Comparison of ENCODE assay signal across 17 cellular contexts in the genomic region with DNA sequence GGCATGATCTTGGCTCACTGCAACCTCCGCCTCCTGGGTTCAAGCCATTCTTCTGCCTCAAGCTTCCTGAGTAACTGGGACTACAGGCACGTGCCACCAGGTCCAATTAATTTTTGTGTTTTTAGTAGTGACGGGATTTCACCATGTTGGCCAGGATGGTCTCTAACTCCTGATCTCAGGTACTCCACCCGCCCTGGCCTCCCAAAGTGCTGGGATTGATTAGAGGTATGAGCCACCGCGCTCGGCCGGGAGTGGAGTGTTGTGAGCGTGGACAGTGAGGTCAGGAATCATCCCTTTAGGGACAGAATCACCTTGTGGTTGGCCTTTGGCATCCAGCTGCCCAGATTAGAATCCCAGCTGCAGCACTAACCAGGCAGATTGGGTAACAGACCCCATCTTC. TPM values are rescaled to one million over a fixed set of nuclear protein-coding genes. Genes with fewer than 3 reads are reported as not detected.
DNase-seq lines count a peak whose midpoint lies in the region; ATAC-seq and TF ChIP-seq lines count a peak whose summit lies in the region.
"Had no signal": no experiment of that assay in that cellular context is flagged by ENCODE, and none has a peak within 500 bp of the region (broad histone marks: within the 10 kb centered on the region; RNA-seq: fewer than 3 reads in every experiment).

No MANE protein-coding gene starts in this region.

- intact Hi-C loops in left ventricle myocardium inferior (cut with micrococcal nuclease) = no loop called here
- intact Hi-C loops in left ventricle myocardium superior (cut with micrococcal nuclease) = no loop called here
- intact Hi-C loops in sciatic nerve (cut with DNase I) = no loop called here
- intact Hi-C loops in uterus (cut with DNase I; ENCODE audit: low total_unique reads) = no loop called here
- intact Hi-C loops in activated naive CD4-positive, alpha-beta T cell treated with anti-CD3 and anti-CD28 coated beads for 36 hours (cut with micrococcal nuclease) = no loop called here

- H3K36me3 Mint-ChIP-seq in mesothelial cell of epicardium = peaks cover 20% of the 10 kb centered on the region
- peaks cover 1% of the 10 kb centered on the region for H3K36me3 Mint-ChIP-seq in activated naive CD4-positive, alpha-beta T cell treated with anti-CD3 and anti-CD28 coated beads for 36 hours (ENCODE audit: low read depth)

- DNase-seq in left ventricle myocardium inferior (no peak), left ventricle myocardium superior (no peak), RWPE1 (ENCODE audit: low spot score) (no peak), mesothelial cell of epicardium (ENCODE audit: low spot score in 2 of 2, unreplicated experiment in 2 of 2) (no peak), sciatic nerve (ENCODE audit: low spot score) (no peak), smooth muscle cell (lab: John Stamatoyannopoulos, UW; ENCODE audit: unreplicated experiment) (no peak), uterus (no peak)
- DNase-seq in activated naive CD4-positive, alpha-beta T cell treated with anti-CD3 and anti-CD28 coated beads for 36 hours = no peak
- DNase-seq: BE2C; CD4-positive, alpha-beta memory T cell; EL; GOT3; NCI-H1092 treated with DMSO at 0.1 percent for 48 hours; NCI-H146; NCI-H524 treated with DMSO at 0.1 percent for 48 hours; SHP77 treated with DMSO at 0.1 percent for 48 hours had no signal

- H3K9me3 Mint-ChIP-seq in mesothelial cell of epicardium = no peaks in the 10 kb centered on the region
- H3K9me3 Mint-ChIP-seq in activated naive CD4-positive, alpha-beta T cell treated with anti-CD3 and anti-CD28 coated beads for 36 hours = no peaks in the 10 kb centered on the region

- CTCF ChIA-PET in RWPE1 (lab: Yijun Ruan, JAX) = interaction anchor here (0.7 kb wide), 1 partner anchor 12 kb away, joined by 3 read pairs; no protein-coding TSS in a partner anchor
- CTCF ChIA-PET in activated naive CD4-positive, alpha-beta T cell treated with anti-CD3 and anti-CD28 coated beads for 36 hours (lab: Charles Lee) = interaction anchor here (0.6 kb wide), 1 partner anchor 21 kb away, joined by 3 read pairs; no protein-coding TSS in a partner anchor

- no peak overlapping the region for H3K4me2 ChIP-seq in smooth muscle cell

- 98% methylated on average over 9 of the region's 9 CpGs for WGBS in smooth muscle cell (ENCODE audit: low lambda C conversion rate)

- peak overlapping the region; percentile 9 for H3K27ac Mint-ChIP-seq in mesothelial cell of epicardium
- H3K27ac Mint-ChIP-seq in activated naive CD4-positive, alpha-beta T cell treated with anti-CD3 and anti-CD28 coated beads for 36 hours = no peak overlapping the region

- peaks cover 1% of the 10 kb centered on the region for H4K20me1 ChIP-seq in smooth muscle cell (ENCODE audit: low read depth)

- no peak overlapping the region for H3K4me3 Mint-ChIP-seq in mesothelial cell of epicardium
- no peak overlapping the region for H3K4me3 Mint-ChIP-seq in activated naive CD4-positive, alpha-beta T cell treated with anti-CD3 and anti-CD28 coated beads for 36 hours
- H3K4me3 Mint-ChIP-seq: CD4-positive, alpha-beta memory T cell had no signal

- no peak overlapping the region for H2AFZ ChIP-seq in smooth muscle cell (ENCODE audit: low read depth)

- H3K27me3 ChIP-seq in left ventricle myocardium inferior (ENCODE audit: low read depth) = no peaks in the 10 kb centered on the region
- H3K27me3 ChIP-seq in smooth muscle cell (ENCODE audit: low read depth) = no peaks in the 10 kb centered on the region
- H3K27me3 ChIP-seq in uterus = no peaks in the 10 kb centered on the region
- H3K27me3 ChIP-seq: BE2C had no signal

- H3K9me3 ChIP-seq in left ventricle myocardium inferior (replicated peaks) = no peaks in the 10 kb centered on the region
- H3K9me3 ChIP-seq in smooth muscle cell (replicated peaks; ENCODE audit: low read depth) = no peaks in the 10 kb centered on the region
- H3K9me3 ChIP-seq in uterus = no peaks in the 10 kb centered on the region
- H3K9me3 ChIP-seq: BE2C had no signal

- H3K4me1 ChIP-seq in left ventricle myocardium inferior = peaks cover 32% of the 10 kb centered on the region
- no peaks in the 10 kb centered on the region for H3K4me1 ChIP-seq in smooth muscle cell (ENCODE audit: low read depth)
- H3K4me1 ChIP-seq in uterus = no peaks in the 10 kb centered on the region

- ATAC-seq in left ventricle myocardium superior (no peak), sciatic nerve (peak; percentile 19)
- ATAC-seq: K562 had no signal

- H3F3A ChIP-seq in smooth muscle cell (ENCODE audit: low read depth) = peaks cover 7% of the 10 kb centered on the region

- H3K79me2 ChIP-seq in smooth muscle cell (ENCODE audit: low read depth) = no peaks in the 10 kb centered on the region

- H3K9ac ChIP-seq in smooth muscle cell (ENCODE audit: low read depth) = no peak overlapping the region

- H3K4me3 ChIP-seq in left ventricle myocardium inferior = no peak overlapping the region
- no peak overlapping the region for H3K4me3 ChIP-seq in smooth muscle cell
- no peak overlapping the region for H3K4me3 ChIP-seq in uterus
- H3K4me3 ChIP-seq: K562 had no signal

- H3K4me1 Mint-ChIP-seq in mesothelial cell of epicardium = peaks cover 6% of the 10 kb centered on the region
- no peaks in the 10 kb centered on the region for H3K4me1 Mint-ChIP-seq in activated naive CD4-positive, alpha-beta T cell treated with anti-CD3 and anti-CD28 coated beads for 36 hours (ENCODE audit: low read depth)

- no peaks in the 10 kb centered on the region for H3K27me3 Mint-ChIP-seq in mesothelial cell of epicardium (ENCODE audit: low read depth)
- H3K27me3 Mint-ChIP-seq in activated naive CD4-positive, alpha-beta T cell treated with anti-CD3 and anti-CD28 coated beads for 36 hours (ENCODE audit: low read depth) = no peaks in the 10 kb centered on the region
- H3K27me3 Mint-ChIP-seq: CD4-positive, alpha-beta memory T cell had no signal

- H3K27ac ChIP-seq in left ventricle myocardium inferior (replicated peaks) (peak overlapping the region; percentile 43), RWPE1 (0 out of 2 replicates have a peak overlapping the region, but pooled peaks have one; percentile 39), smooth muscle cell (ENCODE audit: low read depth) (no peak overlapping the region), uterus (no peak overlapping the region)

- H3K36me3 ChIP-seq in left ventricle myocardium inferior (peaks cover 30% of the 10 kb centered on the region), smooth muscle cell (ENCODE audit: low read depth) (no peaks in the 10 kb centered on the region), uterus (no peaks in the 10 kb centered on the region)

- TF ChIP-seq POLR2A in uterus (IDR thresholded peaks at IDR 0.05) = no peak

- no peak for TF ChIP-seq CTCF in left ventricle myocardium inferior (IDR thresholded peaks at IDR 0.05; ENCODE audit: borderline replicate concordance)
- TF ChIP-seq CTCF in RWPE1 (conservative IDR thresholded peaks at IDR 0.05; ENCODE audit: low read depth) = no peak
- TF ChIP-seq CTCF in mesothelial cell of epicardium (IDR thresholded peaks at IDR 0.05; ENCODE audit: unreplicated experiment) = no peak
- no peak for TF ChIP-seq CTCF in smooth muscle cell (IDR thresholded peaks at IDR 0.05; ENCODE audit: borderline replicate concordance, insufficient read depth, poor library complexity, severe bottlenecking)
- TF ChIP-seq CTCF in uterus (IDR thresholded peaks at IDR 0.05) = no peak

- POLR2A ChIA-PET in RWPE1 (lab: Yijun Ruan, JAX; ENCODE audit: low non-redundant PET) = no interaction called here

RNA-seq across cellular contexts. Expression of gene RRAS, which starts 10.3 kb away (rescaled TPM):
- total RNA-seq in left ventricle myocardium inferior (116 TPM), left ventricle myocardium superior (100 TPM), mesothelial cell of epicardium (26.0 to 28.6 TPM (median 26.9 TPM) in 3 replicates), sciatic nerve (135 TPM), smooth muscle cell (82.3 and 86.5 TPM in 2 replicates), uterus (100 to 1,000 TPM in 1 of 4 donors, 10 to 100 TPM in 3; 17.1 to 106 (median 47.7) TPM)
- polyA plus RNA-seq in smooth muscle cell = 224 and 248 TPM in 2 replicates
- total RNA-seq in activated naive CD4-positive, alpha-beta T cell treated with anti-CD3 and anti-CD28 coated beads for 36 hours = 1 to 10 TPM; 7.2 to 7.8 TPM

RNA-seq across cellular contexts. Expression of gene SCAF1, which starts 12.3 kb away (rescaled TPM):
- total RNA-seq in left ventricle myocardium inferior (38.8 TPM), left ventricle myocardium superior (44.9 TPM), mesothelial cell of epicardium (87.3 to 89.9 TPM (median 88.9 TPM) in 3 replicates), sciatic nerve (65.5 TPM), smooth muscle cell (7.9 and 10.2 TPM in 2 replicates), uterus (10 to 100 TPM in 3 of 4 donors, 1 to 10 TPM in 1; 8.8 to 76.9 (median 11.4) TPM)
- polyA plus RNA-seq in smooth muscle cell = 12.1 and 15.9 TPM in 2 replicates
- 10 to 100 TPM; 39.9 to 41.9 TPM for total RNA-seq in activated naive CD4-positive, alpha-beta T cell treated with anti-CD3 and anti-CD28 coated beads for 36 hours

RNA-seq across cellular contexts. Expression of gene IRF3, which starts 36.0 kb away (rescaled TPM):
- total RNA-seq in left ventricle myocardium inferior = 34.5 TPM
- 40.6 TPM for total RNA-seq in left ventricle myocardium superior
- 89.4 to 101 TPM (median 95.0 TPM) in 3 replicates for total RNA-seq in mesothelial cell of epicardium
- total RNA-seq in sciatic nerve = 76.7 TPM
- total RNA-seq in smooth muscle cell = 35.1 and 38.2 TPM in 2 replicates
- 45.9 and 64.1 TPM in 2 replicates for polyA plus RNA-seq in smooth muscle cell
- 100 to 1,000 TPM in 1 of 4 donors, 10 to 100 TPM in 2, 1 to 10 TPM in 1; 8.2 to 106 (median 63.9) TPM for total RNA-seq in uterus
- total RNA-seq in activated naive CD4-positive, alpha-beta T cell treated with anti-CD3 and anti-CD28 coated beads for 36 hours = 10 to 100 TPM; 85.2 to 97.8 TPM

RNA-seq across cellular contexts. Expression of gene BCL2L12, which starts 36.1 kb away (rescaled TPM):
- total RNA-seq in left ventricle myocardium inferior (11.4 TPM), left ventricle myocardium superior (11.5 TPM), mesothelial cell of epicardium (44.5 to 46.0 TPM (median 44.7 TPM) in 3 replicates), sciatic nerve (11.5 TPM), smooth muscle cell (3.2 and 10.8 TPM in 2 replicates), uterus (10 to 100 TPM in 1 of 4 donors, 1 to 10 TPM in 3; 3.1 to 23.8 (median 3.5) TPM)
- polyA plus RNA-seq in smooth muscle cell = 34.0 and 44.1 TPM in 2 replicates
- total RNA-seq in activated naive CD4-positive, alpha-beta T cell treated with anti-CD3 and anti-CD28 coated beads for 36 hours = 10 to 100 TPM; 70.5 to 75.6 TPM

RNA-seq across cellular contexts. Expression of gene PRR12, which starts 38.7 kb away (rescaled TPM):
- total RNA-seq in left ventricle myocardium inferior (15.5 TPM), left ventricle myocardium superior (15.6 TPM), mesothelial cell of epicardium (53.3 to 58.5 TPM (median 54.2 TPM) in 3 replicates), sciatic nerve (37.0 TPM), smooth muscle cell (2.9 and 4.5 TPM in 2 replicates), uterus (10 to 100 TPM in 2 of 4 donors, 1 to 10 TPM in 2; 2.6 to 63.1 (median 8.6) TPM)
- polyA plus RNA-seq in smooth muscle cell = 1.7 and 3.2 TPM in 2 replicates
- total RNA-seq in activated naive CD4-positive, alpha-beta T cell treated with anti-CD3 and anti-CD28 coated beads for 36 hours = 10 to 100 TPM; 16.4 to 16.9 TPM

Comparison
In these comparisons a context has a peak if more than half of its experiments do, and no peak if none do; other contexts are left out.
1. H3K27ac ChIP-seq: peak in left ventricle myocardium inferior (single experiment) and RWPE1 (single experiment); none in smooth muscle cell (single experiment) and uterus (0 of 2).